In the genomic region with DNA sequence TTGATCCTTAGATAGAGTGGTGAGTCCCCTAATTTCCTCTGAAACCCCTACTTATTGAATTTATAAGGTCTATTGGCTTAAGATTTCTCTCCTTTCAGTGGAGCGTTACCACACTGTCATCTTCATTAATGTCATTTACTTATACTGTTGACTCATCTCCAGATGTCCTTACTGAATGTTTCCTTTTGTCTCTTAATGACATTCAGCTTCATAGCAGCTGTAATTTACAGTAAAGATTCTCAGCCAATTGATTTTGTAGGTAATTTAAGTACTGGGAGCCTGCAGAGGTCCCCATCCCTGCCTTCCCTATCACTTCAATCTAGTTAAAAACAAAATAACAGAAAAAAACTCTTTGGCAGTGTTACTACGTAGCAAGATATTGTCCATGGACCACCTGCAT, we compare ENCODE assay signal across 22 cellular contexts. TPM values are rescaled to one million over a fixed set of nuclear protein-coding genes. Genes with fewer than 3 reads are reported as not detected.
"Had no signal": no experiment of that assay in that cellular context is flagged by ENCODE, and none has a peak within 500 bp of the region (broad histone marks: within the 10 kb centered on the region; RNA-seq: fewer than 3 reads in every experiment).

No MANE protein-coding gene starts in this region.

- H3K4me1 ChIP-seq: testis had no signal

- H3K27ac Mint-ChIP-seq: activated naive CD8-positive, alpha-beta T cell treated with anti-CD3 and anti-CD28 coated beads, Interleukin-2, amount 10 ng/mL, durations not matched to agents 7 days and 5 days; activated T-helper 1 cell treated with anti-CD3 and anti-CD28 coated beads, Interleukin-12 subunit alpha, Interleukin-12 subunit beta, Interleukin-2, Interleukin-4 antibody, amounts not matched to agents 30 ng/mL and 10 ng/mL and 1 ng/mL, durations not matched to agents 14 hours and 24 hours and 36 hours; dendritic cell treated with granulocyte-macrophage colony-stimulating factor and Interleukin-4, amounts not matched to agents 40 ng/mL and 50 ng/mL, for 4 days; naive thymus-derived CD4-positive, alpha-beta T cell; type B pancreatic cell had no signal

- H3K27me3 ChIP-seq: cardiac muscle cell, esophagus squamous epithelium, heart right ventricle, testis had no signal

- ATAC-seq: heart right ventricle; naive thymus-derived CD4-positive, alpha-beta T cell; psoas muscle; right cardiac atrium had no signal

- H3K27ac ChIP-seq: cardiac muscle cell, esophagus squamous epithelium, heart right ventricle, psoas muscle, testis had no signal

- H3K27me3 Mint-ChIP-seq: activated naive CD8-positive, alpha-beta T cell treated with anti-CD3 and anti-CD28 coated beads, Interleukin-2, amount 10 ng/mL, durations not matched to agents 7 days and 5 days; dendritic cell treated with granulocyte-macrophage colony-stimulating factor and Interleukin-4, amounts not matched to agents 40 ng/mL and 50 ng/mL, for 4 days; naive thymus-derived CD4-positive, alpha-beta T cell; type B pancreatic cell had no signal

- DNase-seq: activated CD4-positive, alpha-beta T cell treated with anti-CD3 and anti-CD28 coated beads, Interleukin-2, amount 50 U/mL, for 1 hour; activated naive CD8-positive, alpha-beta T cell treated with anti-CD3 and anti-CD28 coated beads, Interleukin-2, amount 10 ng/mL, durations not matched to agents 7 days and 5 days; amygdala; effector memory CD4-positive, alpha-beta T cell; esophagus squamous epithelium; heart right ventricle; mesendoderm; naive thymus-derived CD4-positive, alpha-beta T cell; psoas muscle; right cardiac atrium; stimulated activated CD4-positive, alpha-beta T cell treated with anti-CD3 and anti-CD28 coated beads, Interleukin-2, amount 100 ng/mL, for 24 hours; T1000; testis had no signal

- H3K9me3 Mint-ChIP-seq: activated naive CD8-positive, alpha-beta T cell treated with anti-CD3 and anti-CD28 coated beads, Interleukin-2, amount 10 ng/mL, durations not matched to agents 7 days and 5 days; dendritic cell treated with granulocyte-macrophage colony-stimulating factor and Interleukin-4, amounts not matched to agents 40 ng/mL and 50 ng/mL, for 4 days; naive thymus-derived CD4-positive, alpha-beta T cell; type B pancreatic cell had no signal

- H3K9me3 ChIP-seq: esophagus squamous epithelium, heart right ventricle, psoas muscle, testis had no signal

- H3K4me3 Mint-ChIP-seq: activated naive CD8-positive, alpha-beta T cell treated with anti-CD3 and anti-CD28 coated beads, Interleukin-2, amount 10 ng/mL, durations not matched to agents 7 days and 5 days; activated T-helper 1 cell treated with anti-CD3 and anti-CD28 coated beads, Interleukin-12 subunit alpha, Interleukin-12 subunit beta, Interleukin-2, Interleukin-4 antibody, amounts not matched to agents 30 ng/mL and 10 ng/mL and 1 ng/mL, durations not matched to agents 14 hours and 24 hours and 36 hours; dendritic cell treated with granulocyte-macrophage colony-stimulating factor and Interleukin-4, amounts not matched to agents 40 ng/mL and 50 ng/mL, for 4 days; naive thymus-derived CD4-positive, alpha-beta T cell; type B pancreatic cell had no signal

- H3K4me3 ChIP-seq: cardiac muscle cell, esophagus squamous epithelium, heart right ventricle, psoas muscle, testis had no signal

- H3K36me3 ChIP-seq: cardiac muscle cell, esophagus squamous epithelium had no signal

RNA-seq across cellular contexts. Expression of gene STX19, which starts 18.8 kb away (rescaled TPM):
- total RNA-seq: activated CD8-positive, alpha-beta memory T cell treated with anti-CD3 and anti-CD28 coated beads for 36 hours; activated naive CD8-positive, alpha-beta T cell treated with anti-CD3 and anti-CD28 coated beads, Interleukin-2, amount 10 ng/mL, durations not matched to agents 7 days and 5 days; activated T-helper 1 cell treated with anti-CD3 and anti-CD28 coated beads, Interleukin-12 subunit alpha, Interleukin-12 subunit beta, Interleukin-2, Interleukin-4 antibody, amounts not matched to agents 30 ng/mL and 10 ng/mL and 1 ng/mL, durations not matched to agents 14 hours and 24 hours and 36 hours; cardiac muscle cell; chondrocyte; endothelial cell of umbilical vein; naive thymus-derived CD4-positive, alpha-beta T cell; osteocyte; psoas muscle; skeletal muscle tissue; testis had no signal
